ENCODE assay signal across 37 cellular contexts in the genomic region with DNA sequence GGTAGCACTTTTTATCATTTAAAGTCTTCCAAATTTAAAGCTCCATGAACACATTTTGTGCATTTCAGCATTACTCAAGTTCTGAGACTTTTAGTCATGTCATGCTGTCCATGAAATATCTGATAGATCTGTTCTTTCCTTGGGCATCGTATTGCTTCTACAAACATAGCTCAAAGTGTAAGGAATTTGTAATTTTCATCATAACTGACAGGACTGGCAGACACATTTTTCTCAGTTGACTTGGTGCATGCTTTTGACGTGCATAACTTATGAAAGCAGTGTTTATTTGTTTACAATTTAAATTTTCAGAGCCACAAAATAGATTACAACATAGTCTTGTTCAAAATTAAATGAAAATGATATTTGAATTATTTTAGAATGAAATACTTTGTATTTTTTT.
"Had no signal": no experiment of that assay in that cellular context is flagged by ENCODE, and none has a peak within 500 bp of the region (broad histone marks: within the 10 kb centered on the region; RNA-seq: fewer than 3 reads in every experiment).

No MANE protein-coding gene starts in this region.

- H3K9me3 ChIP-seq: ascending aorta, body of pancreas had no signal

- H3K27ac ChIP-seq: ascending aorta, body of pancreas, PC-9, RWPE1, WERI-Rb-1 had no signal

- ATAC-seq: activated CD8-positive, alpha-beta memory T cell treated with anti-CD3 and anti-CD28 coated beads, Interleukin-2, amount 10 ng/mL, durations not matched to agents 7 days and 5 days; activated naive CD8-positive, alpha-beta T cell treated with anti-CD3 and anti-CD28 coated beads, Interleukin-2, amount 50 U/mL, for 24 hours; body of pancreas; Right ventricle myocardium inferior had no signal

- H3K4me1 ChIP-seq: ascending aorta, body of pancreas had no signal

- DNase-seq: activated CD4-positive, alpha-beta memory T cell treated with anti-CD3 and anti-CD28 coated beads, Interleukin-2, amount 10 ng/mL, durations not matched to agents 7 days and 5 days; activated CD4-positive, alpha-beta T cell treated with anti-CD3 and anti-CD28 coated beads for 1 hour; activated CD4-positive, alpha-beta T cell treated with anti-CD3 and anti-CD28 coated beads for 48 hours; activated CD4-positive, CD25-positive, alpha-beta regulatory T cell; activated CD8-positive, alpha-beta memory T cell treated with anti-CD3 and anti-CD28 coated beads for 24 hours; activated CD8-positive, alpha-beta memory T cell treated with anti-CD3 and anti-CD28 coated beads, Interleukin-2, amount 10 ng/mL, durations not matched to agents 7 days and 5 days; activated CD8-positive, alpha-beta memory T cell treated with anti-CD3 and anti-CD28 coated beads, Interleukin-2, amount 50 U/mL, for 48 hours; activated effector memory CD4-positive, alpha-beta T cell treated with Interleukin-2 at 50 U/mL for 16 hours; activated naive CD4-positive, alpha-beta T cell treated with anti-CD3 and anti-CD28 coated beads, Interleukin-2, amount 10 ng/mL, durations not matched to agents 7 days and 5 days; activated naive CD8-positive, alpha-beta T cell treated with anti-CD3 and anti-CD28 coated beads, Interleukin-2, amount 50 U/mL, for 24 hours; activated T-cell treated with anti-CD3 and anti-CD28 coated beads, Interleukin-2, amount 50 U/mL, for 48 hours; amniotic stem cell; body of pancreas; caudate nucleus; Kasumi-1; MM.1S; NCI-H1092 treated with DMSO at 0.1 percent for 48 hours; NCI-H1417; NCI-H146; NCI-H187 treated with DMSO at 0.1 percent for 48 hours; NCI-H2081; NCI-H2171 treated with DMSO at 0.1 percent for 48 hours; NCI-H2227 treated with DMSO at 0.1 percent for 48 hours; NCI-H446; NCI-H524; NCI-H69; NK-92 treated with Interleukin-12 subunit alpha and Interleukin-12 subunit beta, amount 100 ng/mL, for 24 hours; PC-9; SIG-M5; T1000; WERI-Rb-1 had no signal

- H3K27me3 ChIP-seq: ascending aorta, body of pancreas had no signal

- H3K36me3 ChIP-seq: ascending aorta, WERI-Rb-1 had no signal

- FAIRE-seq: bronchial epithelial cell, colon, RCC 7860 had no signal

- H2AFZ ChIP-seq: PC-9 had no signal

- H3K4me3 ChIP-seq: ascending aorta, body of pancreas, PC-9 had no signal

- H3K4me2 ChIP-seq: PC-9 had no signal
